10 cellular contexts compared by ENCODE assay signal in genomic region chr20:37295001-37295400, GRCh38. TPM values are rescaled to one million over a fixed set of nuclear protein-coding genes. Genes with fewer than 3 reads are reported as not detected.
DNase-seq lines count a peak whose midpoint lies in the region; ATAC-seq, FAIRE-seq and TF ChIP-seq lines count a peak whose summit lies in the region.
"Had no signal": no experiment of that assay in that cellular context is flagged by ENCODE, and none has a peak within 500 bp of the region (broad histone marks: within the 10 kb centered on the region; RNA-seq: fewer than 3 reads in every experiment).

No MANE protein-coding gene starts in this region.

- no peaks in the 10 kb centered on the region for H3K9me3 Mint-ChIP-seq in activated naive CD4-positive, alpha-beta T cell treated with anti-CD3 and anti-CD28 coated beads, Interleukin-2, amount 50 U/mL, for 72 hours

- H3K27me3 ChIP-seq in adipocyte (replicated peaks; ENCODE audit: control insufficient read depth, insufficient read depth, low read length), result no peaks in the 10 kb centered on the region
- H3K27me3 ChIP-seq in H7 (ENCODE audit: control insufficient read depth, insufficient read depth, low read length), result no peaks in the 10 kb centered on the region

- peak in 1 of 2 donors; percentile 18 for DNase-seq in activated naive CD4-positive, alpha-beta T cell treated with anti-CD3 and anti-CD28 coated beads, Interleukin-2, amount 50 U/mL, for 72 hours (ENCODE audit: low spot score in 2 of 2)
- DNase-seq in activated naive CD4-positive, alpha-beta T cell treated with Interleukin-2 at 50 U/mL for 16 hours, result no peak
- DNase-seq in adipocyte (ENCODE audit: low read depth), result peak; percentile 93
- DNase-seq in kidney tubule cell (ENCODE audit: low spot score), result peak; percentile 99
- DNase-seq in urothelium cell line (ENCODE audit: low spot score), result peak; percentile 96
- no peak for DNase-seq in H7
- no peak for DNase-seq in HEK293T (ENCODE audit: extremely low spot score)
- DNase-seq in NCI-H526 (lab: John Stamatoyannopoulos, UW), result no peak

- CTCF ChIA-PET in HEK293T (lab: Yijun Ruan, JAX), result no interaction called here

- H3K4me3 ChIP-seq in adipocyte (ENCODE audit: low read length) (no peak overlapping the region), H7 (ENCODE audit: insufficient read depth, low read depth, low read length) (no peak overlapping the region)

- H3K9me3 ChIP-seq in adipocyte (ENCODE audit: control insufficient read depth, low read length), result no peaks in the 10 kb centered on the region

- POLR2A ChIA-PET in HEK293T (lab: Yijun Ruan, JAX), result no interaction called here

- peak; percentile 92 to 93 for ATAC-seq in activated naive CD4-positive, alpha-beta T cell treated with anti-CD3 and anti-CD28 coated beads, Interleukin-2, amount 50 U/mL, for 72 hours

- H3K36me3 Mint-ChIP-seq in activated naive CD4-positive, alpha-beta T cell treated with anti-CD3 and anti-CD28 coated beads, Interleukin-2, amount 50 U/mL, for 72 hours, result peaks cover 12 to 30% of the 10 kb centered on the region in 2 donors

- H3K9ac ChIP-seq in adipocyte (ENCODE audit: low read length), result peak overlapping the region; percentile 13

- peak overlapping the region in 1 of 2 donors; percentile 23 for H3K27ac Mint-ChIP-seq in activated naive CD4-positive, alpha-beta T cell treated with anti-CD3 and anti-CD28 coated beads, Interleukin-2, amount 50 U/mL, for 72 hours

- H3K36me3 ChIP-seq in adipocyte (ENCODE audit: control insufficient read depth, insufficient read depth, low read length, severe bottlenecking) (peaks cover 5% of the 10 kb centered on the region), H7 (replicated peaks; ENCODE audit: control insufficient read depth, insufficient read depth, low read length) (no peaks in the 10 kb centered on the region)

- peaks cover 63% of the 10 kb centered on the region for H3K4me1 ChIP-seq in adipocyte (ENCODE audit: control insufficient read depth, insufficient read depth, low read length)

- FAIRE-seq in urothelium cell line (lab: Jason Lieb, UNC), result no peak
- FAIRE-seq: G401.6 had no signal

TF ChIP-seq in HEK293T, 16 proteins besides CTCF, POLR2A, EP300 and RAD21:
- TF ChIP-seq LEF1 (IDR thresholded peaks at IDR 0.05; ENCODE audit: borderline replicate concordance) (no peak), HDGF (IDR thresholded peaks at IDR 0.05; ENCODE audit: borderline replicate concordance) (no peak)

RNA-seq across cellular contexts. Expression of gene MANBAL, which starts 5.5 kb away (rescaled TPM):
- total RNA-seq in activated naive CD4-positive, alpha-beta T cell treated with anti-CD3 and anti-CD28 coated beads, Interleukin-2, amount 50 U/mL, for 72 hours, result 1 to 10 TPM; 7.8 to 9.8 TPM
- 22.4 and 34.6 TPM in 2 replicates for total RNA-seq in H7 (2014; rRNA removed; shearing (Covaris generic))

RNA-seq across cellular contexts. Expression of gene GHRH, which starts 33.4 kb away (rescaled TPM):
- total RNA-seq in activated naive CD4-positive, alpha-beta T cell treated with anti-CD3 and anti-CD28 coated beads, Interleukin-2, amount 50 U/mL, for 72 hours, result not detected
- total RNA-seq in H7 (2014; rRNA removed; shearing (Covaris generic)), result not detected in 2 replicates
- total RNA-seq: lower leg skin had no signal

RNA-seq across cellular contexts. Expression of gene SRC, which starts 50.9 kb away (rescaled TPM):
- 1 to 10 TPM; 5.4 to 8.3 TPM for total RNA-seq in activated naive CD4-positive, alpha-beta T cell treated with anti-CD3 and anti-CD28 coated beads, Interleukin-2, amount 50 U/mL, for 72 hours
- total RNA-seq in H7 (2014; rRNA removed; shearing (Covaris generic)), result 31.4 and 32.5 TPM in 2 replicates

Comparison
In these comparisons a context has a peak if more than half of its experiments do, and no peak if none do; other contexts are left out.
1. DNase-seq: peak in adipocyte (single experiment), kidney tubule cell (single experiment) and urothelium cell line (single experiment); none in activated naive CD4-positive, alpha-beta T cell treated with Interleukin-2 at 50 U/mL for 16 hours (single experiment), H7 (single experiment), HEK293T (single experiment) and NCI-H526 (0 of 2).